8 cellular contexts compared by ENCODE assay signal in the genomic region with DNA sequence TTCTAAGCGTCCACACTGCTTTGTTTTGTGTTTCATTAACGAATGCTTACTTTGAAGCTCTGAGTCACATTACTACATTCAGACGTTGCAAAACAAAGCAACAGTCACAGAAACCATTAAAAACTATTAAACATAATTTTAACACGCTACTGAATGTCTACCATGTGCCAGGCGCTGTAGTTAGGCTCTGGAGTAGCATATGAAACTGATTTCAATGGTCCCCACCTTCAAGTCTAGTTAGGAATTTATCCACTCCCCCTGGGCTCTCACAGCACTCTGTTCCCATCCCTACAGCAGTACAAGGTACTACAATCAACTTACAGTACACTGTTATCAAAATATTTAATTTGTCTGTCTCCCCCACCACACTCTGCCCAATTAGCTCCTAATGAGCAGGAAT. TPM values are rescaled to one million over a fixed set of nuclear protein-coding genes. Genes with fewer than 3 reads are reported as not detected.
DNase-seq lines count a peak whose midpoint lies in the region; ATAC-seq and TF ChIP-seq lines count a peak whose summit lies in the region.

No MANE protein-coding gene starts in this region.

- H3K27ac ChIP-seq in HL-60 (replicated peaks) (peak overlapping the region; percentile 67), breast epithelium (peak overlapping the region; percentile 74 to 82), mesenchymal stem cell (ENCODE audit: low read length, poor library complexity, severe bottlenecking) (peak overlapping the region; percentile 50)

- H3K4me3 ChIP-seq in AG10803 (ENCODE audit: low read length) (peak overlapping the region; percentile 98), HL-60 (replicated peaks; ENCODE audit: insufficient read depth, low read length) (peak overlapping the region; percentile 83), breast epithelium (peak overlapping the region; percentile 69 to 94 (median 88)), mesenchymal stem cell (ENCODE audit: insufficient read depth in 1 of 2, low read depth in 1 of 2, low read length in 2 of 2) (peak overlapping the region; percentile 77 to 93)

- no peaks in the 10 kb centered on the region for H3K9me3 ChIP-seq in breast epithelium
- no peaks in the 10 kb centered on the region for H3K9me3 ChIP-seq in mesenchymal stem cell (ENCODE audit: control insufficient read depth, low read length)

- peak; percentile 44 for DNase-seq in AG10803 (ENCODE audit: low read depth)
- DNase-seq in HL-60 (ENCODE audit: low read depth in 1 of 2, low spot score in 1 of 2) = peak in 1 of 2 experiments; percentile 10
- no peak for DNase-seq in breast epithelium (ENCODE audit: low spot score in 2 of 2)
- peak; percentile 49 for DNase-seq in mesenchymal stem cell
- no peak for DNase-seq in pons (ENCODE audit: low spot score)
- no peak for DNase-seq in CD14-positive monocyte (ENCODE audit: low spot score)
- no peak for DNase-seq in activated CD4-positive, alpha-beta memory T cell treated with anti-CD3 and anti-CD28 coated beads for 36 hours

- H3K4me1 Mint-ChIP-seq in CD14-positive monocyte = peaks cover 3% of the 10 kb centered on the region
- H3K4me1 Mint-ChIP-seq in activated CD4-positive, alpha-beta memory T cell treated with anti-CD3 and anti-CD28 coated beads for 36 hours (ENCODE audit: low read depth) = peaks cover 18% of the 10 kb centered on the region

- POLR2A ChIA-PET in activated CD4-positive, alpha-beta memory T cell treated with anti-CD3 and anti-CD28 coated beads for 36 hours (lab: Charles Lee) = interaction anchor here (1.1 to 2.1 kb wide), 3 partner anchors 37 to 43 kb away, joined by 3 to 11 read pairs (median 3); a partner anchor contains a TSS

- TF ChIP-seq CTCF in AG10803 (conservative IDR thresholded peaks at IDR 0.05; ENCODE audit: low read length) (no peak), HL-60 (IDR thresholded peaks at IDR 0.05; ENCODE audit: insufficient read depth, low read length) (no peak), breast epithelium (IDR thresholded peaks at IDR 0.05) (no peak), CD14-positive monocyte (IDR thresholded peaks at IDR 0.05) (no peak)

- peaks cover 28 to 40% of the 10 kb centered on the region in 2 donors for H3K36me3 Mint-ChIP-seq in CD14-positive monocyte
- peaks cover 13% of the 10 kb centered on the region for H3K36me3 Mint-ChIP-seq in activated CD4-positive, alpha-beta memory T cell treated with anti-CD3 and anti-CD28 coated beads for 36 hours

- H2AFZ ChIP-seq in mesenchymal stem cell (ENCODE audit: low read depth, low read length) = peak overlapping the region; percentile 1

- no peaks in the 10 kb centered on the region for H3K36me3 ChIP-seq in breast epithelium
- H3K36me3 ChIP-seq in mesenchymal stem cell (ENCODE audit: control insufficient read depth in 1 of 2, insufficient read depth in 2 of 2, low read depth in 1 of 2, low read length in 2 of 2) = peaks cover 21 to 38% of the 10 kb centered on the region in 2 experiments

- no peak overlapping the region for H2AK5ac ChIP-seq in mesenchymal stem cell (ENCODE audit: low read length, severe bottlenecking)

- 10% methylated on average over 5 of the region's 5 CpGs for WGBS in mesenchymal stem cell

- no peak for TF ChIP-seq POLR2A in breast epithelium (IDR thresholded peaks at IDR 0.05)

- H3K9ac ChIP-seq in mesenchymal stem cell (ENCODE audit: low read length) = peak overlapping the region; percentile 93

- no peak overlapping the region for H2BK12ac ChIP-seq in mesenchymal stem cell (ENCODE audit: low read length in 2 of 2)

- H3K27me3 ChIP-seq in HL-60 (ENCODE audit: insufficient read depth, poor library complexity, severe bottlenecking) (no peaks in the 10 kb centered on the region), breast epithelium (no peaks in the 10 kb centered on the region), mesenchymal stem cell (ENCODE audit: control insufficient read depth in 1 of 2, insufficient read depth in 1 of 2, low read length in 2 of 2) (no peaks in the 10 kb centered on the region)

- H3K14ac ChIP-seq in mesenchymal stem cell (ENCODE audit: low read length in 2 of 2) = no peak overlapping the region

- no peak overlapping the region for H4K91ac ChIP-seq in mesenchymal stem cell (ENCODE audit: low read length)

- H3K4ac ChIP-seq in mesenchymal stem cell (ENCODE audit: low read depth in 1 of 2, low read length in 2 of 2) = no peak overlapping the region

- no peak overlapping the region for H4K8ac ChIP-seq in mesenchymal stem cell (ENCODE audit: low read length)

- no peak overlapping the region for H3K27ac Mint-ChIP-seq in CD14-positive monocyte
- H3K27ac Mint-ChIP-seq in activated CD4-positive, alpha-beta memory T cell treated with anti-CD3 and anti-CD28 coated beads for 36 hours = no peak overlapping the region

- H2BK5ac ChIP-seq in mesenchymal stem cell (ENCODE audit: low read depth, low read length, poor library complexity, severe bottlenecking) = no peak overlapping the region

- H3K9me3 Mint-ChIP-seq in CD14-positive monocyte = no peaks in the 10 kb centered on the region
- H3K9me3 Mint-ChIP-seq in activated CD4-positive, alpha-beta memory T cell treated with anti-CD3 and anti-CD28 coated beads for 36 hours = no peaks in the 10 kb centered on the region

- H3K18ac ChIP-seq in mesenchymal stem cell (ENCODE audit: low read depth in 1 of 2, low read length in 2 of 2) = no peak overlapping the region

- CTCF ChIA-PET in activated CD4-positive, alpha-beta memory T cell treated with anti-CD3 and anti-CD28 coated beads for 36 hours (lab: Charles Lee) = interaction anchor here (0.5 to 1.4 kb wide), 15 partner anchors 8 to 239 kb away, joined by 3 to 6 read pairs (median 3); a partner anchor contains a TSS

- no peak overlapping the region for H2BK15ac ChIP-seq in mesenchymal stem cell (ENCODE audit: low read depth, poor library complexity, severe bottlenecking)

- intact Hi-C loops in breast epithelium (cut with DNase I; ENCODE audit: low total_unique reads) = no loop called here
- intact Hi-C loops in CD14-positive monocyte (cut with micrococcal nuclease) = loop anchor here (2.0 to 5.0 kb wide), 2 partner anchors 36 to 44 kb away; a partner anchor contains a TSS
- intact Hi-C loops in activated CD4-positive, alpha-beta memory T cell treated with anti-CD3 and anti-CD28 coated beads for 36 hours (cut with micrococcal nuclease) = loop anchor here (1.0 to 10.0 kb wide), 8 partner anchors 18 to 346 kb away; a partner anchor contains a TSS

- no peak overlapping the region for H3K4me3 Mint-ChIP-seq in CD14-positive monocyte
- H3K4me3 Mint-ChIP-seq in activated CD4-positive, alpha-beta memory T cell treated with anti-CD3 and anti-CD28 coated beads for 36 hours = no peak overlapping the region

- peaks cover 0 to 8% of the 10 kb centered on the region in 2 donors for H3K4me1 ChIP-seq in breast epithelium
- no peaks in the 10 kb centered on the region for H3K4me1 ChIP-seq in mesenchymal stem cell (ENCODE audit: control insufficient read depth, insufficient read depth, low read depth, low read length)

- peak overlapping the region; percentile 75 for H3K4me2 ChIP-seq in mesenchymal stem cell (ENCODE audit: low read length, poor library complexity, severe bottlenecking)

- H3K23ac ChIP-seq in mesenchymal stem cell (ENCODE audit: low read length in 2 of 2) = no peak overlapping the region

- H3K79me1 ChIP-seq in mesenchymal stem cell (replicated peaks; ENCODE audit: low read length, poor library complexity, severe bottlenecking) = peaks cover 13% of the 10 kb centered on the region

- H3K27me3 Mint-ChIP-seq in CD14-positive monocyte (ENCODE audit: low read depth in 3 of 3) = peaks cover 0 to 4% (median 0%) of the 10 kb centered on the region in 3 donors
- H3K27me3 Mint-ChIP-seq in activated CD4-positive, alpha-beta memory T cell treated with anti-CD3 and anti-CD28 coated beads for 36 hours = no peaks in the 10 kb centered on the region

- no peak for ATAC-seq in HG02759 (IDR thresholded peaks at IDR 0.05; ENCODE audit: unreplicated experiment)

- H2BK120ac ChIP-seq in mesenchymal stem cell (ENCODE audit: low read depth, low read length) = no peak overlapping the region

RNA-seq across cellular contexts. Expression of a gene that starts 0.6 kb away (rescaled TPM):
- 10 to 100 TPM; 29.4 to 45.2 (median 37.4) TPM for total RNA-seq in breast epithelium
- 40.7 TPM for polyA plus RNA-seq in mesenchymal stem cell (2013, experiment 1 of 2)
- polyA plus RNA-seq in mesenchymal stem cell (2013, experiment 2 of 2) = 40.1 TPM
- polyA plus RNA-seq in CD14-positive monocyte = 10 to 100 TPM; 43.3 to 50.5 TPM
- 100 to 1,000 TPM in 1 of 2 experiments, 10 to 100 TPM in 1; 99.4 to 109 TPM for total RNA-seq in activated CD4-positive, alpha-beta memory T cell treated with anti-CD3 and anti-CD28 coated beads for 36 hours

RNA-seq across cellular contexts. Expression of a gene that starts 35.9 kb away (rescaled TPM):
- total RNA-seq in breast epithelium = 10 to 100 TPM; 17.9 to 25.9 (median 21.0) TPM
- polyA plus RNA-seq in mesenchymal stem cell (2013, experiment 1 of 2) = 24.1 TPM
- 24.9 TPM for polyA plus RNA-seq in mesenchymal stem cell (2013, experiment 2 of 2)
- polyA plus RNA-seq in CD14-positive monocyte = 1 to 10 TPM; 6.3 to 7.9 TPM
- total RNA-seq in activated CD4-positive, alpha-beta memory T cell treated with anti-CD3 and anti-CD28 coated beads for 36 hours = 10 to 100 TPM; 59.5 to 65.5 TPM

RNA-seq across cellular contexts. Expression of a gene that starts 41.8 kb away (rescaled TPM):
- total RNA-seq in breast epithelium = 10 to 100 TPM; 63.4 to 98.0 (median 70.8) TPM
- 51.7 TPM for polyA plus RNA-seq in mesenchymal stem cell (2013, experiment 1 of 2)
- polyA plus RNA-seq in mesenchymal stem cell (2013, experiment 2 of 2) = 50.7 TPM
- 10 to 100 TPM; 38.9 to 40.0 TPM for polyA plus RNA-seq in CD14-positive monocyte
- total RNA-seq in activated CD4-positive, alpha-beta memory T cell treated with anti-CD3 and anti-CD28 coated beads for 36 hours = 10 to 100 TPM; 49.6 to 50.3 TPM

Comparison
In these comparisons a context has a peak if more than half of its experiments do, and no peak if none do; other contexts are left out.
1. DNase-seq: peak in AG10803 (single experiment) and mesenchymal stem cell (single experiment); none in breast epithelium (0 of 2), pons (single experiment), CD14-positive monocyte (single experiment) and activated CD4-positive, alpha-beta memory T cell treated with anti-CD3 and anti-CD28 coated beads for 36 hours (single experiment).
2. Peak in every context shown above with its lines, with median percentiles within 50 percentile points of each other: H3K4me3 ChIP-seq and H3K27ac ChIP-seq.